8 cellular contexts compared by ENCODE assay signal in the genomic region with DNA sequence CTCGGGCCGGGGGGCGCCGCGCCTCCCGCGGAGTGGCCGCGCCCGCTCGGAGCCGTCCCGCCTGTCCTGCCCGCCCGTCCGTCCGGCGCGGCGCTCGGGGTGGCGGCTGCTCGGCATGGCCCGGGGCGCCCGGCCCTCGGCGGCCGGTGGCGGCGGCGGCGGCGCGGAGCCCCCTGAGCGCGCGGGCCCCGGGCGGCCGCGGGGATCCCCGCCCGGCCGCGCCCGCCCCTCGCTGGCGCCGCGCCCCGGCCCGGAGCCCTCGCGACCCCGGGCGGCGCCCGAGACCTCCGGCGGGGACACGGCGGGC. TPM values are rescaled to one million over a fixed set of nuclear protein-coding genes. Genes with fewer than 3 reads are reported as not detected.
DNase-seq lines count a peak whose midpoint lies in the region; ATAC-seq, FAIRE-seq and TF ChIP-seq lines count a peak whose summit lies in the region.

No MANE protein-coding gene starts in this region.

- DNase-seq in astrocyte (ENCODE audit: low read depth) = no peak
- DNase-seq in ovary = peak in 1 of 5 donors; percentile 23
- DNase-seq in COLO829 (ENCODE audit: low spot score) = no peak
- no peak for DNase-seq in central memory CD4-positive, alpha-beta T cell
- no peak for DNase-seq in SKM-1 treated with dmso at 0.1 percent for 144 hours (lab: John Stamatoyannopoulos, UW; ENCODE audit: unreplicated experiment)
- DNase-seq in nucleus accumbens (lab: John Stamatoyannopoulos, UW) = no peak

- H3K27me3 ChIP-seq in astrocyte (ENCODE audit: insufficient read depth, low read length) (peaks cover 15% of the 10 kb centered on the region), ovary (no peaks in the 10 kb centered on the region)

- peaks cover 10% of the 10 kb centered on the region for H3K27me3 Mint-ChIP-seq in astrocyte (ENCODE audit: low read depth, unreplicated experiment)

- H3K36me3 Mint-ChIP-seq in astrocyte (ENCODE audit: low read depth, unreplicated experiment) = no peaks in the 10 kb centered on the region

- WGBS in ovary, 3 donors = 0% methylated on average over 1 to 63 of the region's 63 CpGs; no CpG with 5 or more reads in 1 of the 3 donors

- H2AFZ ChIP-seq in astrocyte (ENCODE audit: low read depth, low read length) = peak overlapping the region; percentile 66

- H3K4me3 ChIP-seq in astrocyte (ENCODE audit: insufficient read depth, low read depth, low read length) (peak overlapping the region; percentile 48), ovary (peak overlapping the region; percentile 61)

- H3K4me3 Mint-ChIP-seq in astrocyte (ENCODE audit: unreplicated experiment) = no peak overlapping the region

- H3K9me3 ChIP-seq in astrocyte (ENCODE audit: insufficient read depth, low read depth, low read length) (no peaks in the 10 kb centered on the region), ovary (no peaks in the 10 kb centered on the region)

- no peak overlapping the region for H3K27ac Mint-ChIP-seq in astrocyte (ENCODE audit: unreplicated experiment)

- no peaks in the 10 kb centered on the region for H4K20me1 ChIP-seq in astrocyte (ENCODE audit: insufficient read depth, low read length)

- TF ChIP-seq POLR2A in ovary (IDR thresholded peaks at IDR 0.05) = no peak

- H3K9me3 Mint-ChIP-seq in astrocyte (ENCODE audit: unreplicated experiment) = no peaks in the 10 kb centered on the region

- peak overlapping the region; percentile 35 for H3K9ac ChIP-seq in astrocyte (ENCODE audit: low read length)

- FAIRE-seq in astrocyte (lab: Jason Lieb, UNC) = no peak

- peak overlapping the region; percentile 75 for H3K4me2 ChIP-seq in astrocyte (ENCODE audit: low read length)

- no peaks in the 10 kb centered on the region for H3K79me2 ChIP-seq in astrocyte (ENCODE audit: insufficient read depth, low read length)

- no peaks in the 10 kb centered on the region for H3K4me1 Mint-ChIP-seq in astrocyte (ENCODE audit: low read depth, unreplicated experiment)

- H3K36me3 ChIP-seq in astrocyte (ENCODE audit: insufficient read depth, low read length) = no peaks in the 10 kb centered on the region
- H3K36me3 ChIP-seq in ovary = no peaks in the 10 kb centered on the region

- TF ChIP-seq CTCF in astrocyte (IDR thresholded peaks at IDR 0.05; ENCODE audit: insufficient read depth, low read depth, low read length) (no peak), ovary (IDR thresholded peaks at IDR 0.05) (no peak)

- ATAC-seq in GM18868 (IDR thresholded peaks at IDR 0.05; ENCODE audit: unreplicated experiment) (peak; percentile 11), HG02840 (IDR thresholded peaks at IDR 0.05; ENCODE audit: low FRiP score, unreplicated experiment) (peak; percentile 3)

- intact Hi-C loops in ovary (cut with DNase I) = loop anchor here in 1 of 4 donors (5.0 kb wide), 1 partner anchor 1331 kb away; no protein-coding TSS in a partner anchor

- no peak overlapping the region for H3K27ac ChIP-seq in astrocyte (ENCODE audit: low read depth, low read length)
- H3K27ac ChIP-seq in ovary = no peak overlapping the region

- peaks cover 10% of the 10 kb centered on the region for H3K4me1 ChIP-seq in astrocyte (ENCODE audit: insufficient read depth, low read length)
- peaks cover 3% of the 10 kb centered on the region for H3K4me1 ChIP-seq in ovary (ENCODE audit: insufficient read depth)

- TF ChIP-seq EP300 in ovary (IDR thresholded peaks at IDR 0.05) = no peak

RNA-seq across cellular contexts. Expression of a gene that starts 0.4 kb away (rescaled TPM):
- total RNA-seq in astrocyte = 1.6 and 4.2 TPM in 2 replicates
- total RNA-seq in ovary = 10 to 100 TPM in 2 of 7 donors, 1 to 10 TPM in 5; 2.3 to 13.3 (median 4.5) TPM
- polyA plus RNA-seq in ovary = 1 to 10 TPM; 1.2 to 2.8 TPM
